Comparison of ENCODE assay signal across 1 cellular context in the genomic region with DNA sequence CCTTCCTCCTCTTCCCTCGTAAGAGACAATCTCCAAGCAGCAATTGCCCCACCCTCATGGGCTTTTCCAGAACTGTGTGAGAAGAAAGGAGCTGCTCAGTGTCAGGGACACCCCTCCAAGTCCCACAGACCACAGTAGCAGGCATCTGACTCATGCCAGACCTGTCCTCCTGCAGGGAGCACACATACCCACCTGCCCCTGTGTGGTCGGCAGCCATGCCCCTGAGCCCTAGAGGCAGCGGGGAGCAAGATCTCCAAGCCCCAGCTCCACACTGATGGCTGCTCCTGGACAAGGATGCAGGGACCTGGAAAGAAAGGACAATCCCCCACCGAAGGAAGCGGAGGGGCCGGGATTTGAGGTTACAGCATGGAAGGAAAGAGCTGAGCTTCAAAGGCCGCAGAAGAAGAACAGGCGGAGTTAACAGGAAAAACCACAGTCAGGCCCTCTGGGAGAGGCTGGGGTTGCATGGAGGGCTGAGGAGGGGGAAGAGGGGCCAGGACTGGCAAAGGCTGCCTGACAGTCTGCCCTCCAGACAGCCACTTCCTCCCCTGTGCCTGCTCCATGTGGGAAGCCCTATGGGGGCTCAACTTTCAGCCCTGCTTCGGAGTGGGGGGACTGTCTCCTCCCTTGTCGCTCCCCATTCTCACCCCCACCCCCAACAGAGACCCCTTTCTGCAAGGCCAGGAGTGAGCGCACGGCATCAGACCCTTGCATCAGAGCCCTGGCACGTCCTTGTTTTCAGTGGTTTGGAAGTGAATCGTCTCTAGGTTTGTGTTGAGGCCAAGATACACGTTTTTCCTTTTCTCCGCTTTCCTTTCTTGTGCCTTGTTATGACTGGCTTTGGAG.
TF ChIP-seq lines count a peak whose summit lies in the region.

No MANE protein-coding gene starts in this region.

TF ChIP-seq in GM23338, 12 proteins besides CTCF, POLR2A, EP300 and RAD21 (continued from another document):
- TF ChIP-seq, protein P1, sequence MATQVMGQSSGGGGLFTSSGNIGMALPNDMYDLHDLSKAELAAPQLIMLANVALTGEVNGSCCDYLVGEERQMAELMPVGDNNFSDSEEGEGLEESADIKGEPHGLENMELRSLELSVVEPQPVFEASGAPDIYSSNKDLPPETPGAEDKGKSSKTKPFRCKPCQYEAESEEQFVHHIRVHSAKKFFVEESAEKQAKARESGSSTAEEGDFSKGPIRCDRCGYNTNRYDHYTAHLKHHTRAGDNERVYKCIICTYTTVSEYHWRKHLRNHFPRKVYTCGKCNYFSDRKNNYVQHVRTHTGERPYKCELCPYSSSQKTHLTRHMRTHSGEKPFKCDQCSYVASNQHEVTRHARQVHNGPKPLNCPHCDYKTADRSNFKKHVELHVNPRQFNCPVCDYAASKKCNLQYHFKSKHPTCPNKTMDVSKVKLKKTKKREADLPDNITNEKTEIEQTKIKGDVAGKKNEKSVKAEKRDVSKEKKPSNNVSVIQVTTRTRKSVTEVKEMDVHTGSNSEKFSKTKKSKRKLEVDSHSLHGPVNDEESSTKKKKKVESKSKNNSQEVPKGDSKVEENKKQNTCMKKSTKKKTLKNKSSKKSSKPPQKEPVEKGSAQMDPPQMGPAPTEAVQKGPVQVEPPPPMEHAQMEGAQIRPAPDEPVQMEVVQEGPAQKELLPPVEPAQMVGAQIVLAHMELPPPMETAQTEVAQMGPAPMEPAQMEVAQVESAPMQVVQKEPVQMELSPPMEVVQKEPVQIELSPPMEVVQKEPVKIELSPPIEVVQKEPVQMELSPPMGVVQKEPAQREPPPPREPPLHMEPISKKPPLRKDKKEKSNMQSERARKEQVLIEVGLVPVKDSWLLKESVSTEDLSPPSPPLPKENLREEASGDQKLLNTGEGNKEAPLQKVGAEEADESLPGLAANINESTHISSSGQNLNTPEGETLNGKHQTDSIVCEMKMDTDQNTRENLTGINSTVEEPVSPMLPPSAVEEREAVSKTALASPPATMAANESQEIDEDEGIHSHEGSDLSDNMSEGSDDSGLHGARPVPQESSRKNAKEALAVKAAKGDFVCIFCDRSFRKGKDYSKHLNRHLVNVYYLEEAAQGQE (IDR thresholded peaks at IDR 0.05; ENCODE audit: unreplicated experiment) = no peak
- TF ChIP-seq POLR2AphosphoS5 (IDR thresholded peaks at IDR 0.05; ENCODE audit: low read depth) (no peak), ZNF331 (CRISPR knock-in tag; IDR thresholded peaks at IDR 0.05; ENCODE audit: low read depth) (no peak), CREB1 (CRISPR knock-in tag; IDR thresholded peaks at IDR 0.05; ENCODE audit: low read depth) (no peak), STAT1 (IDR thresholded peaks at IDR 0.05; ENCODE audit: unreplicated experiment) (no peak)
